ENCODE assay signal across 15 cellular contexts in genomic region chr15:58463815-58464697, GRCh38. TPM values are rescaled to one million over a fixed set of nuclear protein-coding genes. Genes with fewer than 3 reads are reported as not detected.
DNase-seq lines count a peak whose midpoint lies in the region; ATAC-seq and TF ChIP-seq lines count a peak whose summit lies in the region.
"Had no signal": no experiment of that assay in that cellular context is flagged by ENCODE, and none has a peak within 500 bp of the region (broad histone marks: within the 10 kb centered on the region; RNA-seq: fewer than 3 reads in every experiment).

No MANE protein-coding gene starts in this region.

- H3K23ac ChIP-seq in mesenchymal stem cell (ENCODE audit: low read length in 2 of 2), result no peak overlapping the region

- H3K27me3 ChIP-seq in mesenchymal stem cell (ENCODE audit: control insufficient read depth in 1 of 2, insufficient read depth in 1 of 2, low read length in 2 of 2) (no peaks in the 10 kb centered on the region), endodermal cell (ENCODE audit: control insufficient read depth, insufficient read depth, low read length, poor library complexity, severe bottlenecking) (no peaks in the 10 kb centered on the region)
- H3K27me3 ChIP-seq: breast epithelium had no signal

- H2AFZ ChIP-seq in mesenchymal stem cell (ENCODE audit: low read depth, low read length), result no peak overlapping the region

- H3K18ac ChIP-seq in mesenchymal stem cell (ENCODE audit: low read depth in 1 of 2, low read length in 2 of 2), result no peak overlapping the region

- no peak overlapping the region for H3K4me3 ChIP-seq in mesenchymal stem cell (ENCODE audit: insufficient read depth in 1 of 2, low read depth in 1 of 2, low read length in 2 of 2)
- H3K4me3 ChIP-seq in endodermal cell (ENCODE audit: low read length), result no peak overlapping the region
- H3K4me3 ChIP-seq in mucosa of descending colon, result no peak overlapping the region
- H3K4me3 ChIP-seq: breast epithelium, prostate gland had no signal

- H4K8ac ChIP-seq in mesenchymal stem cell (ENCODE audit: low read length), result no peak overlapping the region

- TF ChIP-seq CTCF in endodermal cell (conservative IDR thresholded peaks at IDR 0.05) (no peak), mucosa of descending colon (IDR thresholded peaks at IDR 0.05) (no peak)

- H3K4me3 Mint-ChIP-seq in endodermal cell, result no peak overlapping the region
- H3K4me3 Mint-ChIP-seq: activated T-cell treated with anti-CD3 and anti-CD28 coated beads, Interleukin-2, amount 50 U/mL, for 24 hours had no signal

- H3K4me1 ChIP-seq in mesenchymal stem cell (ENCODE audit: control insufficient read depth, insufficient read depth, low read depth, low read length), result peaks cover 22% of the 10 kb centered on the region
- no peaks in the 10 kb centered on the region for H3K4me1 ChIP-seq in endodermal cell (ENCODE audit: control insufficient read depth, insufficient read depth, low read length)
- H3K4me1 ChIP-seq in mucosa of descending colon (ENCODE audit: low read depth), result peaks cover 24% of the 10 kb centered on the region
- H3K4me1 ChIP-seq: breast epithelium, prostate gland had no signal

- DNase-seq in EH (ENCODE audit: low read depth) (peak; percentile 55), NCI-H128 (lab: John Stamatoyannopoulos, UW; ENCODE audit: unreplicated experiment) (peak; percentile 49), SW480 (ENCODE audit: low spot score) (peak; percentile 15), mesenchymal stem cell (no peak), GOT3 (lab: John Stamatoyannopoulos, UW) (no peak), endodermal cell (no peak), mucosa of descending colon (no peak)
- DNase-seq: activated T-cell treated with anti-CD3 and anti-CD28 coated beads, Interleukin-2, amount 50 U/mL, for 24 hours; hypothalamus; WERI-Rb-1 had no signal

- H3K79me1 ChIP-seq in mesenchymal stem cell (replicated peaks; ENCODE audit: low read length, poor library complexity, severe bottlenecking), result no peaks in the 10 kb centered on the region

- H3K36me3 Mint-ChIP-seq in endodermal cell (ENCODE audit: low read depth), result no peaks in the 10 kb centered on the region

- no peak overlapping the region for H2BK5ac ChIP-seq in mesenchymal stem cell (ENCODE audit: low read depth, low read length, poor library complexity, severe bottlenecking)

- no peak overlapping the region for H2AK5ac ChIP-seq in mesenchymal stem cell (ENCODE audit: low read length, severe bottlenecking)

- no peak overlapping the region for H3K14ac ChIP-seq in mesenchymal stem cell (ENCODE audit: low read length in 2 of 2)

- H3K27ac ChIP-seq in mesenchymal stem cell (ENCODE audit: low read length, poor library complexity, severe bottlenecking) (peak overlapping the region; percentile 8), endodermal cell (ENCODE audit: low read depth, low read length) (no peak overlapping the region)
- H3K27ac ChIP-seq: prostate gland, WERI-Rb-1 had no signal

- H4K91ac ChIP-seq in mesenchymal stem cell (ENCODE audit: low read length), result no peak overlapping the region

- peaks cover 15% of the 10 kb centered on the region for H3K4me1 Mint-ChIP-seq in endodermal cell

- 98% methylated on average over 5 of the region's 6 CpGs for WGBS in mesenchymal stem cell
- whole genome bisulfite sequencing in endodermal cell (ENCODE audit: insufficient coverage in 1 of 2, insufficient read length in 1 of 2), 2 experiments, result 89 to 92% methylated on average over 3 to 6 of the region's 6 CpGs

- H3K9me3 ChIP-seq in mesenchymal stem cell (ENCODE audit: control insufficient read depth, low read length), result no peaks in the 10 kb centered on the region
- no peaks in the 10 kb centered on the region for H3K9me3 ChIP-seq in endodermal cell (ENCODE audit: control insufficient read depth, low read length)
- H3K9me3 ChIP-seq in mucosa of descending colon, result no peaks in the 10 kb centered on the region
- H3K9me3 ChIP-seq: breast epithelium, prostate gland had no signal

- no peak overlapping the region for H3K4ac ChIP-seq in mesenchymal stem cell (ENCODE audit: low read depth in 1 of 2, low read length in 2 of 2)

- no peak for ATAC-seq in mucosa of descending colon
- ATAC-seq: HCT116 had no signal

- no peaks in the 10 kb centered on the region for H3K36me3 ChIP-seq in mesenchymal stem cell (ENCODE audit: control insufficient read depth in 1 of 2, insufficient read depth in 2 of 2, low read depth in 1 of 2, low read length in 2 of 2)
- no peaks in the 10 kb centered on the region for H3K36me3 ChIP-seq in endodermal cell (ENCODE audit: control insufficient read depth, insufficient read depth, low read length)
- H3K36me3 ChIP-seq in mucosa of descending colon (ENCODE audit: low read depth), result no peaks in the 10 kb centered on the region
- H3K36me3 ChIP-seq: breast epithelium, prostate gland, WERI-Rb-1 had no signal

- H3K27me3 Mint-ChIP-seq in endodermal cell (ENCODE audit: insufficient read depth), result no peaks in the 10 kb centered on the region
- H3K27me3 Mint-ChIP-seq: activated T-cell treated with anti-CD3 and anti-CD28 coated beads, Interleukin-2, amount 50 U/mL, for 24 hours had no signal

- H2BK120ac ChIP-seq in mesenchymal stem cell (ENCODE audit: low read depth, low read length), result no peak overlapping the region

- H3K4me2 ChIP-seq in mesenchymal stem cell (ENCODE audit: low read length, poor library complexity, severe bottlenecking), result no peak overlapping the region

- no peak overlapping the region for H2BK15ac ChIP-seq in mesenchymal stem cell (ENCODE audit: low read depth, poor library complexity, severe bottlenecking)

- no peaks in the 10 kb centered on the region for H3K9me3 Mint-ChIP-seq in endodermal cell
- H3K9me3 Mint-ChIP-seq: activated T-cell treated with anti-CD3 and anti-CD28 coated beads, Interleukin-2, amount 50 U/mL, for 24 hours had no signal

- no peak overlapping the region for H2BK12ac ChIP-seq in mesenchymal stem cell (ENCODE audit: low read length in 2 of 2)

- intact Hi-C loops in mucosa of descending colon (cut with DNase I, micrococcal nuclease), result no loop called here

- H3K27ac Mint-ChIP-seq in endodermal cell, result no peak overlapping the region
- H3K27ac Mint-ChIP-seq: activated T-cell treated with anti-CD3 and anti-CD28 coated beads, Interleukin-2, amount 50 U/mL, for 24 hours had no signal

- H3K9ac ChIP-seq in mesenchymal stem cell (ENCODE audit: low read length), result no peak overlapping the region
- H3K9ac ChIP-seq in endodermal cell (ENCODE audit: extremely low read depth, low read length, poor library complexity, severe bottlenecking), result no peak overlapping the region

RNA-seq across cellular contexts. Expression of gene LIPC, which starts 32.3 kb away (rescaled TPM):
- not detected for polyA plus RNA-seq in mesenchymal stem cell (2013, experiment 1 of 2)
- polyA plus RNA-seq in mesenchymal stem cell (2013, experiment 2 of 2), result not detected
- total RNA-seq in endodermal cell, result not detected
- 0.21 TPM for polyA plus RNA-seq in endodermal cell (2013, experiment 1 of 2)
- not detected for polyA plus RNA-seq in endodermal cell (2013, experiment 2 of 2)
- total RNA-seq in mucosa of descending colon, result 1 to 10 TPM; 2.3 to 9.3 (median 3.4) TPM
- total RNA-seq: endothelial cell of umbilical vein, SK-MEL-5 had no signal
- polyA plus RNA-seq: endothelial cell of umbilical vein had no signal

Comparison
In these comparisons a context has a peak if more than half of its experiments do, and no peak if none do; other contexts are left out.
1. DNase-seq: peak in EH (single experiment), NCI-H128 (single experiment) and SW480 (single experiment); none in mesenchymal stem cell (single experiment), GOT3 (single experiment), endodermal cell (single experiment) and mucosa of descending colon (0 of 3).